9 cellular contexts compared by ENCODE assay signal in genomic region chr16:2039286-2040030, GRCh38. TPM values are rescaled to one million over a fixed set of nuclear protein-coding genes. Genes with fewer than 3 reads are reported as not detected.
A peak's percentile ranks its signal among the peaks of the same experiment; 100 is the strongest.
DNase-seq lines count a peak whose midpoint lies in the region; ATAC-seq, FAIRE-seq and TF ChIP-seq lines count a peak whose summit lies in the region.
"Had no signal": no experiment of that assay in that cellular context is flagged by ENCODE, and none has a peak within 500 bp of the region (broad histone marks: within the 10 kb centered on the region; RNA-seq: fewer than 3 reads in every experiment).

No MANE protein-coding gene starts in this region.

- no peaks in the 10 kb centered on the region for H3K27me3 ChIP-seq in psoas muscle (ENCODE audit: insufficient read depth in 3 of 3, low read length in 2 of 3)

- intact Hi-C loops in psoas muscle (cut with DNase I), result no loop called here

- H3K36me3 ChIP-seq in psoas muscle (ENCODE audit: insufficient read depth in 1 of 2, low read depth in 1 of 2), result peaks cover 0 to 7% of the 10 kb centered on the region in 2 donors

- ATAC-seq in psoas muscle, result peak in 3 of 4 donors; percentile 19 to 44 (median 20)

- H3K4me1 ChIP-seq in psoas muscle, result peaks cover 22% of the 10 kb centered on the region

- POLR2A ChIA-PET in RWPE1 (lab: Yijun Ruan, JAX; ENCODE audit: low non-redundant PET), result interaction anchor here (0.5 to 0.9 kb wide), 2 partner anchors 12 to 16 kb away, joined by 3 to 4 read pairs; no protein-coding TSS in a partner anchor

- no peak overlapping the region for H3K4me3 ChIP-seq in foreskin fibroblast (ENCODE audit: low read depth in 1 of 2, low read length in 2 of 2)
- no peak overlapping the region for H3K4me3 ChIP-seq in psoas muscle

- 49 to 51% (median 49%) methylated on average over 28 to 29 of the region's 29 CpGs for WGBS in psoas muscle, 3 donors

- no peaks in the 10 kb centered on the region for H3K9me3 ChIP-seq in psoas muscle

- no peak for FAIRE-seq in GM19239 (lab: Jason Lieb, UNC)

- DNase-seq in DMS153 treated with DMSO at 0.1 percent for 48 hours (lab: John Stamatoyannopoulos, UW; ENCODE audit: unreplicated experiment) (peak; percentile 55), RWPE1 (ENCODE audit: low spot score) (no peak), foreskin fibroblast (peak; percentile 94), psoas muscle (peak; percentile 69 to 86), globus pallidus (ENCODE audit: low spot score) (no peak), GM19239 (ENCODE audit: insufficient read length, low spot score) (no peak), T-helper 9 cell (no peak)
- DNase-seq in activated naive CD4-positive, alpha-beta T cell (lab: John Stamatoyannopoulos, UW), result no peak

- CTCF ChIA-PET in RWPE1 (lab: Yijun Ruan, JAX), result no interaction called here

- TF ChIP-seq CTCF in RWPE1 (conservative IDR thresholded peaks at IDR 0.05; ENCODE audit: low read depth), result no peak
- TF ChIP-seq CTCF in foreskin fibroblast (IDR thresholded peaks at IDR 0.05; ENCODE audit: low read depth, low read length), result no peak
- no peak for TF ChIP-seq CTCF in psoas muscle (IDR thresholded peaks at IDR 0.05)

- peak overlapping the region; percentile 78 for H3K27ac ChIP-seq in RWPE1
- peak overlapping the region; percentile 69 for H3K27ac ChIP-seq in psoas muscle

RNA-seq across cellular contexts. Expression of gene NTHL1, which starts 8.2 kb away (rescaled TPM):
- 10 to 100 TPM in 1 of 4 donors, 1 to 10 TPM in 3; 3.1 to 11.9 (median 4.8) TPM for total RNA-seq in psoas muscle
- 10 to 100 TPM in 2 of 3 donors, 1 to 10 TPM in 1; 8.0 to 17.7 (median 16.8) TPM for polyA plus RNA-seq in psoas muscle

RNA-seq across cellular contexts. Expression of gene TSC2, which starts 8.3 kb away (rescaled TPM):
- total RNA-seq in psoas muscle, result 10 to 100 TPM; 60.8 to 89.9 (median 73.8) TPM
- polyA plus RNA-seq in psoas muscle, result 10 to 100 TPM; 27.8 to 43.0 (median 29.7) TPM

RNA-seq across cellular contexts. Expression of gene NHERF2, which starts 12.8 kb away (rescaled TPM):
- total RNA-seq in psoas muscle, result 100 to 1,000 TPM in 1 of 4 donors, 10 to 100 TPM in 3; 61.6 to 156 (median 90.4) TPM
- 10 to 100 TPM; 76.4 to 90.8 (median 86.2) TPM for polyA plus RNA-seq in psoas muscle

RNA-seq across cellular contexts. Expression of gene NPW, which starts 19.9 kb away (rescaled TPM):
- total RNA-seq in psoas muscle, result under 1 TPM in 1 of 4 donors, not detected in 3; 0.66 TPM
- polyA plus RNA-seq in psoas muscle, result under 1 TPM in 2 of 3 donors, not detected in 1; 0.14 to 0.43 TPM
- total RNA-seq: posterior vena cava had no signal

RNA-seq across cellular contexts. Expression of gene ZNF598, which starts 29.8 kb away (rescaled TPM):
- 10 to 100 TPM; 27.4 to 46.6 (median 44.8) TPM for total RNA-seq in psoas muscle
- 10 to 100 TPM; 35.6 to 58.8 (median 51.9) TPM for polyA plus RNA-seq in psoas muscle

Comparison
In these comparisons a context has a peak if more than half of its experiments do, and no peak if none do; other contexts are left out.
1. DNase-seq: peak in DMS153 treated with DMSO at 0.1 percent for 48 hours (single experiment), foreskin fibroblast (2 of 2) and psoas muscle (2 of 2); none in RWPE1 (single experiment), globus pallidus (single experiment), GM19239 (single experiment), T-helper 9 cell (single experiment) and activated naive CD4-positive, alpha-beta T cell (0 of 4).